ENCODE assay signal across 14 cellular contexts in the genomic region with DNA sequence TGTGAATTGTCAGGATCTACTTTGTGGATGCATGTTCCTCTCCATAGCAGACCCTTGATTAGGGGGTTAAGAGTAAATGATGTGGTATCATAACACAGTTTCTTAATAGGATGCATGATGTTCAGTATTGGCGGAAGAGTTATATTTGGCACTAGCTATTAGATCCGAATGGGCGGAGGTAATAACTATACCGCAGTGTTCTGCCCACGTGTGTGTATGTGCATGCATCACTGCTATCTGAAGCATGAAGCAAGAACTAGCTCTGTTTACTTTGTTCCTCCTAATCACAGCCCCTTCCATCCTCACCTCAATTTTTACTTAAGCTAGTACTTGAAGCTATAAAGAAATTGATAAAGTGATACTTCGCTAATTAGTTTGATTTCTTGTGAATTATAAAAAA.
A peak's percentile ranks its signal among the peaks of the same experiment; 100 is the strongest.
DNase-seq lines count a peak whose midpoint lies in the region; ATAC-seq and TF ChIP-seq lines count a peak whose summit lies in the region.
"Had no signal": no experiment of that assay in that cellular context is flagged by ENCODE, and none has a peak within 500 bp of the region (broad histone marks: within the 10 kb centered on the region; RNA-seq: fewer than 3 reads in every experiment).

No MANE protein-coding gene starts in this region.

- peaks cover 0 to 36% of the 10 kb centered on the region in 2 donors for H3K4me1 ChIP-seq in right atrium auricular region

- ATAC-seq in left ventricle myocardium superior = no peak
- ATAC-seq in HG02884 (IDR thresholded peaks at IDR 0.05; ENCODE audit: unreplicated experiment) = peak; percentile 71
- ATAC-seq: CD8-positive, alpha-beta T cell had no signal

- H3K27me3 ChIP-seq in right atrium auricular region = no peaks in the 10 kb centered on the region

- H3K9me3 ChIP-seq in right atrium auricular region = no peaks in the 10 kb centered on the region

- H3K4me3 ChIP-seq in right atrium auricular region = no peak overlapping the region

- peak overlapping the region; percentile 79 to 89 for H3K27ac ChIP-seq in right atrium auricular region
- H3K27ac ChIP-seq: 22Rv1 had no signal

- no peak for TF ChIP-seq CTCF in right atrium auricular region (IDR thresholded peaks at IDR 0.05)

- intact Hi-C loops in left ventricle myocardium superior (cut with micrococcal nuclease) = loop anchor here (10.0 kb wide), 1 partner anchor 118 kb away; no protein-coding TSS in a partner anchor

- DNase-seq in NCI-H2227 (lab: John Stamatoyannopoulos, UW; ENCODE audit: unreplicated experiment) (peak; percentile 14), NCI-H2227 treated with DMSO at 0.1 percent for 48 hours (lab: John Stamatoyannopoulos, UW) (no peak), right atrium auricular region (ENCODE audit: low spot score) (no peak), left ventricle myocardium superior (no peak), cortex of kidney (lab: John Stamatoyannopoulos, UW) (no peak), DMS114 treated with DMSO at 0.1 percent for 48 hours (lab: John Stamatoyannopoulos, UW; ENCODE audit: unreplicated experiment) (no peak)
- no peak for DNase-seq in stimulated activated CD8-positive, alpha-beta memory T cell treated with anti-CD3 and anti-CD28 coated beads, Interleukin-4, amount 100 ng/mL, for 48 hours
- DNase-seq: CD8-positive, alpha-beta T cell; COR-L47; HCEC 1CT; HFFc6; KG1 had no signal

- no peaks in the 10 kb centered on the region for H3K36me3 ChIP-seq in right atrium auricular region
